In the genomic region with DNA sequence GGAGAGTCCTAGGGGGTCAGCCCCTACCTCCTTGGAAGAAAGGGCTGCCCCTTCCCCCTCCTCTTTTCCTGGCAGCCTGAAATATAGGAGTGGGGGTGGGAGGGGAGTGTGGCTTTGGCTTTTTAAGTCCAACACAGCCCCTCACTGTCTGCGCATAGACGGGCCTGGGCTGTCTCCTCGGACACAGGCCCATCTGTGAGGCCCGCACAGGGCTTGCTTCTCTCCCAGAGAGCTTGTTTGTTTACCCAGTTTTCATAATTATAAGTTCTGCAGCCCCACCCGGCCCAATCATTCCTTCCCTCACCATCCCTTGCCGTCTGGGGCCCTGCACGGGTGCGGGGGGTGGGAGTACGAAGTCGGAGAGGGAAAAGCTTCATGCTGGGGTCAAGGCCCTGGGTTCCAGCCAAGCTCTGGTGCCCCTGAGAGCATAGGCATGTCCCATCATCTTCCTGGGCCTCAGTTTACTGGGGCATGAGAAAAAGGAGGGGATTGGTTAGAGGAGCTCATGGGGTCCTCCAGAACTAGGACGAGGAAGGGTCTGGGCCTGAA, we compare ENCODE assay signal across 10 cellular contexts. TPM values are rescaled to one million over a fixed set of nuclear protein-coding genes. Genes with fewer than 3 reads are reported as not detected.
DNase-seq lines count a peak whose midpoint lies in the region; ATAC-seq and TF ChIP-seq lines count a peak whose summit lies in the region.
"Had no signal": no experiment of that assay in that cellular context is flagged by ENCODE, and none has a peak within 500 bp of the region (broad histone marks: within the 10 kb centered on the region; RNA-seq: fewer than 3 reads in every experiment).

No MANE protein-coding gene starts in this region.

- H3K27ac ChIP-seq in heart right ventricle (peak overlapping the region in 9 of 10 donors; percentile 55 to 90 (median 79)), aorta (ENCODE audit: low read depth in 1 of 2, low read length in 2 of 2) (peak overlapping the region in 1 of 2 donors; percentile 19)
- peak overlapping the region; percentile 65 for H3K27ac ChIP-seq in naive thymus-derived CD4-positive, alpha-beta T cell (ENCODE audit: low read depth, low read length)

- peaks cover 35 to 99% (median 88%) of the 10 kb centered on the region in 9 donors for H3K4me1 ChIP-seq in heart right ventricle
- H3K4me1 ChIP-seq in naive thymus-derived CD4-positive, alpha-beta T cell (ENCODE audit: control insufficient read depth in 2 of 2, insufficient read depth in 2 of 2, low read length in 2 of 2): peaks cover 32 to 45% of the 10 kb centered on the region in 2 donors
- H3K4me1 ChIP-seq in aorta (ENCODE audit: control insufficient read depth in 1 of 2, insufficient read depth in 2 of 2, low read length in 2 of 2): peaks cover 0 to 3% of the 10 kb centered on the region in 2 donors

- peaks cover 61% of the 10 kb centered on the region for H3K4me1 Mint-ChIP-seq in central memory CD8-positive, alpha-beta T cell
- peaks cover 54 to 92% (median 67%) of the 10 kb centered on the region in 7 donors for H3K4me1 Mint-ChIP-seq in naive thymus-derived CD4-positive, alpha-beta T cell
- peaks cover 42 to 54% of the 10 kb centered on the region in 2 donors for H3K4me1 Mint-ChIP-seq in natural killer cell treated with Interleukin-12 subunit alpha and Interleukin-12 subunit beta and Interleukin-15 and Interleukin-18, amount 100 ng/mL, for 72 hours (ENCODE audit: low read depth in 2 of 2)

- POLR2A ChIA-PET in naive thymus-derived CD4-positive, alpha-beta T cell (lab: Charles Lee): interaction anchor here (0.5 to 1.8 kb wide), 5 partner anchors 12 to 634 kb away, joined by 3 to 4 read pairs (median 4); a partner anchor contains a TSS

- H3K27me3 ChIP-seq in heart right ventricle (no peaks in the 10 kb centered on the region), aorta (ENCODE audit: control insufficient read depth in 1 of 2, insufficient read depth in 2 of 2, low read length in 1 of 2) (no peaks in the 10 kb centered on the region)
- no peaks in the 10 kb centered on the region for H3K27me3 ChIP-seq in naive thymus-derived CD4-positive, alpha-beta T cell (ENCODE audit: control insufficient read depth in 2 of 2, insufficient read depth in 2 of 2, low read length in 2 of 2)

- no peaks in the 10 kb centered on the region for H3K9me3 Mint-ChIP-seq in central memory CD8-positive, alpha-beta T cell
- no peaks in the 10 kb centered on the region for H3K9me3 Mint-ChIP-seq in naive thymus-derived CD4-positive, alpha-beta T cell
- H3K9me3 Mint-ChIP-seq in natural killer cell treated with Interleukin-12 subunit alpha and Interleukin-12 subunit beta and Interleukin-15 and Interleukin-18, amount 100 ng/mL, for 72 hours: peaks cover 3% of the 10 kb centered on the region

- WGBS in heart right ventricle, 2 donors: 58 to 62% methylated on average over 11 of the region's 11 CpGs
- WGBS in aorta, 2 donors: 68% methylated on average over 11 of the region's 11 CpGs

- no peak overlapping the region for H3K4me3 ChIP-seq in heart right ventricle
- no peak overlapping the region for H3K4me3 ChIP-seq in naive thymus-derived CD4-positive, alpha-beta T cell (ENCODE audit: low read length)
- no peak overlapping the region for H3K4me3 ChIP-seq in aorta (ENCODE audit: low read length in 2 of 2)

- peaks cover 0 to 24% (median 0%) of the 10 kb centered on the region in 9 donors for H3K36me3 ChIP-seq in heart right ventricle
- no peaks in the 10 kb centered on the region for H3K36me3 ChIP-seq in naive thymus-derived CD4-positive, alpha-beta T cell (ENCODE audit: control insufficient read depth in 2 of 3, insufficient read depth in 3 of 3, low read length in 3 of 3)
- no peaks in the 10 kb centered on the region for H3K36me3 ChIP-seq in aorta (ENCODE audit: control insufficient read depth in 1 of 2, insufficient read depth in 2 of 2, low read length in 1 of 2)

- DNase-seq in heart right ventricle (no peak), left cardiac atrium (no peak), aorta (no peak)
- DNase-seq in central memory CD8-positive, alpha-beta T cell (ENCODE audit: low spot score in 2 of 2): no peak
- no peak for DNase-seq in naive thymus-derived CD4-positive, alpha-beta T cell
- no peak for DNase-seq in natural killer cell treated with Interleukin-12 subunit alpha and Interleukin-12 subunit beta and Interleukin-15 and Interleukin-18, amount 100 ng/mL, for 72 hours (ENCODE audit: low spot score)
- DNase-seq: DMS153, NCI-H1436 treated with DMSO at 0.1 percent for 48 hours had no signal

- H3K4me3 Mint-ChIP-seq in central memory CD8-positive, alpha-beta T cell: peak overlapping the region; percentile 64
- H3K4me3 Mint-ChIP-seq in naive thymus-derived CD4-positive, alpha-beta T cell: peak overlapping the region; percentile 9 to 80 (median 64)
- no peak overlapping the region for H3K4me3 Mint-ChIP-seq in natural killer cell treated with Interleukin-12 subunit alpha and Interleukin-12 subunit beta and Interleukin-15 and Interleukin-18, amount 100 ng/mL, for 72 hours

- CTCF ChIA-PET in naive thymus-derived CD4-positive, alpha-beta T cell (lab: Charles Lee): interaction anchor here (0.6 to 1.8 kb wide), 4 partner anchors 29 to 177 kb away, joined by 3 to 5 read pairs (median 4); a partner anchor contains a TSS

- no peaks in the 10 kb centered on the region for H3K36me3 Mint-ChIP-seq in central memory CD8-positive, alpha-beta T cell (ENCODE audit: insufficient read depth)
- H3K36me3 Mint-ChIP-seq in naive thymus-derived CD4-positive, alpha-beta T cell: peaks cover 0 to 31% (median 0%) of the 10 kb centered on the region in 5 donors
- no peaks in the 10 kb centered on the region for H3K36me3 Mint-ChIP-seq in natural killer cell treated with Interleukin-12 subunit alpha and Interleukin-12 subunit beta and Interleukin-15 and Interleukin-18, amount 100 ng/mL, for 72 hours

- ATAC-seq in heart right ventricle: no peak
- no peak for ATAC-seq in left cardiac atrium
- ATAC-seq in central memory CD8-positive, alpha-beta T cell (replicated peaks; ENCODE audit: extremely low read depth, poor library complexity, severe bottlenecking): no peak
- ATAC-seq in naive thymus-derived CD4-positive, alpha-beta T cell: no peak
- ATAC-seq in natural killer cell treated with Interleukin-12 subunit alpha and Interleukin-12 subunit beta and Interleukin-15 and Interleukin-18, amount 100 ng/mL, for 72 hours: no peak
- ATAC-seq in GM18861 (IDR thresholded peaks at IDR 0.05; ENCODE audit: unreplicated experiment): no peak
- ATAC-seq in aorta (ENCODE audit: low FRiP score): no peak
- ATAC-seq in HG03139 (IDR thresholded peaks at IDR 0.05; ENCODE audit: unreplicated experiment): no peak

- H3K27me3 Mint-ChIP-seq in central memory CD8-positive, alpha-beta T cell: no peaks in the 10 kb centered on the region
- H3K27me3 Mint-ChIP-seq in naive thymus-derived CD4-positive, alpha-beta T cell: no peaks in the 10 kb centered on the region
- H3K27me3 Mint-ChIP-seq in natural killer cell treated with Interleukin-12 subunit alpha and Interleukin-12 subunit beta and Interleukin-15 and Interleukin-18, amount 100 ng/mL, for 72 hours: no peaks in the 10 kb centered on the region

- H3K9me3 ChIP-seq in heart right ventricle: no peaks in the 10 kb centered on the region
- no peaks in the 10 kb centered on the region for H3K9me3 ChIP-seq in naive thymus-derived CD4-positive, alpha-beta T cell (ENCODE audit: control insufficient read depth in 2 of 3, low read length in 3 of 3)
- H3K9me3 ChIP-seq in aorta (ENCODE audit: control insufficient read depth, low read length): no peaks in the 10 kb centered on the region

- no peak for TF ChIP-seq CTCF in heart right ventricle (IDR thresholded peaks at IDR 0.05)

- H3K27ac Mint-ChIP-seq in central memory CD8-positive, alpha-beta T cell (ENCODE audit: low read depth): peak overlapping the region; percentile 36
- H3K27ac Mint-ChIP-seq in naive thymus-derived CD4-positive, alpha-beta T cell: peak overlapping the region; percentile 76 to 93 (median 84)
- peak overlapping the region in 1 of 2 donors; percentile 85 for H3K27ac Mint-ChIP-seq in natural killer cell treated with Interleukin-12 subunit alpha and Interleukin-12 subunit beta and Interleukin-15 and Interleukin-18, amount 100 ng/mL, for 72 hours

- intact Hi-C loops in heart right ventricle (cut with DNase I): no loop called here
- intact Hi-C loops in left cardiac atrium (cut with DNase I): no loop called here
- intact Hi-C loops in naive thymus-derived CD4-positive, alpha-beta T cell (cut with micrococcal nuclease): no loop called here
- intact Hi-C loops in aorta (cut with DNase I): no loop called here

RNA-seq across cellular contexts. Expression of a gene that starts 54.0 kb away (rescaled TPM):
- total RNA-seq in heart right ventricle (10 to 100 TPM; 36.8 to 59.2 (median 49.4) TPM), left cardiac atrium (10 to 100 TPM; 40.4 to 41.5 TPM), aorta (10 to 100 TPM; 50.0 to 69.0 TPM)
- polyA plus RNA-seq in heart right ventricle (10 to 100 TPM; 14.4 to 16.5 TPM), aorta (10 to 100 TPM in 1 of 2 donors, 1 to 10 TPM in 1; 6.6 to 20.7 TPM)
- total RNA-seq in naive thymus-derived CD4-positive, alpha-beta T cell: 10 to 100 TPM in 4 of 5 experiments, 1 to 10 TPM in 1; 6.7 to 17.8 (median 14.1) TPM
- 1 to 10 TPM; 3.0 to 3.3 TPM for polyA plus RNA-seq in naive thymus-derived CD4-positive, alpha-beta T cell
- 1 to 10 TPM; 4.0 to 8.1 TPM for total RNA-seq in natural killer cell treated with Interleukin-12 subunit alpha and Interleukin-12 subunit beta and Interleukin-15 and Interleukin-18, amount 100 ng/mL, for 72 hours
